20 cellular contexts compared by ENCODE assay signal in the genomic region with DNA sequence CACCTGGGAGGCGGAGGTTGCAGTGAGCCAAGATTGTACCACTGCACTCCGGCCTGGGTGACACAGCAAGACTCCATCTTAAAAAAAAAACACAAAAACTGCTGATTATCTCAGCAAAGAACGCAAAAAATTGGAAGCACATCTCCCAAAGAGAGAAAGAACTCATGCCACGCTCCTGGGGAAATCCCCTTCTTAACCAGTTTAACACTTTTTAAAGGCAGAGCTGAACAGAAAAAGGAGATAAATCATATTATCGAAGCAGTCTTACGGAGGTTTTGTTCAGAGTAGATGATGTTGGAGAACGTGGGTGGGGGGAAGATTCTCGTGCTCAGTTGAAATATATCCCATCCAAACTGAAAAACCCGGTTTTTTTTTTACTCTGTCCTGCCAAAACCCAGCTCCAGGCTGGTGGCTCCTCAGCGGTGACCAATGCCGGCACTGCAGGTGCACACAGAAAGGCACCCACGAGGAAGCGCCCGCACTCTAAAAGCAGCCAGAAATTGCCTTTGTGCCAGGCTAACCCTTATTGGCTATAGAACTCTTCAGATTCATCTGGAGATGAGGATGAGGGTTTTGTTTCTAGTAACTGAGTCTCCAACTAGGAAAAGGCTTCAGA.
DNase-seq lines count a peak whose midpoint lies in the region; ATAC-seq and TF ChIP-seq lines count a peak whose summit lies in the region.
"Had no signal": no experiment of that assay in that cellular context is flagged by ENCODE, and none has a peak within 500 bp of the region (broad histone marks: within the 10 kb centered on the region; RNA-seq: fewer than 3 reads in every experiment).

No MANE protein-coding gene starts in this region.

- peak overlapping the region; percentile 39 to 75 for H3K27ac ChIP-seq in breast epithelium
- peak overlapping the region; percentile 72 for H3K27ac ChIP-seq in thymus (ENCODE audit: low read depth)
- H3K27ac ChIP-seq: esophagus muscularis mucosa, psoas muscle, upper lobe of left lung had no signal

- TF ChIP-seq CTCF in breast epithelium (IDR thresholded peaks at IDR 0.05) = no peak
- TF ChIP-seq CTCF in MCF 10A (IDR thresholded peaks at IDR 0.05; ENCODE audit: unreplicated experiment) = no peak
- no peak for TF ChIP-seq CTCF in activated B cell treated with CpG ODN at 0.5 μM for 24 hours (IDR thresholded peaks at IDR 0.05)

- H3K4me1 ChIP-seq in breast epithelium (no peaks in the 10 kb centered on the region), thymus (ENCODE audit: control insufficient read depth, insufficient read depth, low read length) (peaks cover 7% of the 10 kb centered on the region)
- H3K4me1 ChIP-seq: esophagus muscularis mucosa, HAP-1, psoas muscle, upper lobe of left lung had no signal

- intact Hi-C loops in breast epithelium (cut with DNase I; ENCODE audit: low total_unique reads) (no loop called here), MCF 10A (cut with micrococcal nuclease) (no loop called here), activated B cell treated with CpG ODN at 0.5 μM for 24 hours (cut with micrococcal nuclease) (no loop called here)

- H3K9me3 ChIP-seq in breast epithelium (no peaks in the 10 kb centered on the region), thymus (ENCODE audit: control insufficient read depth) (no peaks in the 10 kb centered on the region)
- H3K9me3 ChIP-seq: esophagus muscularis mucosa, HAP-1, psoas muscle, upper lobe of left lung had no signal

- BruUV-seq in MCF 10A (replicated peaks; lab: Mats Ljungman, UMichigan) = no TSS peak

- no peak overlapping the region for H3K4me3 Mint-ChIP-seq in MCF 10A (ENCODE audit: unreplicated experiment)
- H3K4me3 Mint-ChIP-seq in activated B cell treated with CpG ODN at 0.5 μM for 24 hours = no peak overlapping the region
- peak overlapping the region; percentile 32 for H3K4me3 Mint-ChIP-seq in central memory CD8-positive, alpha-beta T cell
- H3K4me3 Mint-ChIP-seq: neural crest cell had no signal

- H3K27me3 ChIP-seq in breast epithelium (no peaks in the 10 kb centered on the region), thymus (ENCODE audit: control insufficient read depth, insufficient read depth) (no peaks in the 10 kb centered on the region)
- H3K27me3 ChIP-seq: upper lobe of left lung had no signal

- no peak for TF ChIP-seq POLR2A in breast epithelium (IDR thresholded peaks at IDR 0.05)

- WGBS in thymus = 84% methylated on average over 14 of the region's 14 CpGs

- no peak overlapping the region for H3K4me3 ChIP-seq in breast epithelium
- no peak overlapping the region for H3K4me3 ChIP-seq in thymus (ENCODE audit: low read length)
- H3K4me3 ChIP-seq: esophagus muscularis mucosa, HAP-1, psoas muscle, upper lobe of left lung had no signal

- ATAC-seq in activated B cell treated with CpG ODN at 0.5 μM for 24 hours (ENCODE audit: low read depth) (no peak), GM21526 (IDR thresholded peaks at IDR 0.05; ENCODE audit: low FRiP score, unreplicated experiment) (no peak)
- peak; percentile 24 for ATAC-seq in central memory CD8-positive, alpha-beta T cell (replicated peaks; ENCODE audit: extremely low read depth, poor library complexity, severe bottlenecking)
- ATAC-seq: psoas muscle, SK-N-SH treated with all-trans-retinoic acid at 6 μM for 48 hours had no signal

- H3K36me3 Mint-ChIP-seq in MCF 10A (ENCODE audit: insufficient read depth, unreplicated experiment) (no peaks in the 10 kb centered on the region), activated B cell treated with CpG ODN at 0.5 μM for 24 hours (ENCODE audit: low read depth) (no peaks in the 10 kb centered on the region)
- no peaks in the 10 kb centered on the region for H3K36me3 Mint-ChIP-seq in central memory CD8-positive, alpha-beta T cell (ENCODE audit: insufficient read depth)
- H3K36me3 Mint-ChIP-seq: IgD-negative memory B cell had no signal

- H3K36me3 ChIP-seq in breast epithelium (no peaks in the 10 kb centered on the region), thymus (ENCODE audit: control insufficient read depth, insufficient read depth) (no peaks in the 10 kb centered on the region)
- H3K36me3 ChIP-seq: esophagus muscularis mucosa, HAP-1, upper lobe of left lung had no signal

- H3K9me3 Mint-ChIP-seq in MCF 10A (ENCODE audit: unreplicated experiment) (no peaks in the 10 kb centered on the region), activated B cell treated with CpG ODN at 0.5 μM for 24 hours (peaks cover 3% of the 10 kb centered on the region)
- no peaks in the 10 kb centered on the region for H3K9me3 Mint-ChIP-seq in central memory CD8-positive, alpha-beta T cell
- H3K9me3 Mint-ChIP-seq: IgD-negative memory B cell had no signal

- H3K4me1 Mint-ChIP-seq in MCF 10A (ENCODE audit: insufficient read depth, unreplicated experiment) = no peaks in the 10 kb centered on the region
- peaks cover 34% of the 10 kb centered on the region for H3K4me1 Mint-ChIP-seq in activated B cell treated with CpG ODN at 0.5 μM for 24 hours
- peaks cover 19% of the 10 kb centered on the region for H3K4me1 Mint-ChIP-seq in central memory CD8-positive, alpha-beta T cell
- H3K4me1 Mint-ChIP-seq: neural crest cell had no signal

- H3K27ac Mint-ChIP-seq in MCF 10A (ENCODE audit: low read depth, unreplicated experiment) (no peak overlapping the region), activated B cell treated with CpG ODN at 0.5 μM for 24 hours (peak overlapping the region; percentile 72)
- no peak overlapping the region for H3K27ac Mint-ChIP-seq in central memory CD8-positive, alpha-beta T cell (ENCODE audit: low read depth)

- DNase-seq in breast epithelium (ENCODE audit: low spot score in 2 of 2) (no peak), MCF 10A (ENCODE audit: unreplicated experiment) (no peak), activated B cell treated with CpG ODN at 0.5 μM for 24 hours (no peak), retina (no peak)
- no peak for DNase-seq in central memory CD8-positive, alpha-beta T cell (ENCODE audit: low spot score in 2 of 2)
- DNase-seq: DMS 273 treated with DMSO at 0.1 percent for 48 hours; effector CD4-positive, alpha-beta T cell; midbrain; MM.1S; NCI-H146; psoas muscle; small intestine had no signal

- CTCF ChIA-PET in MCF 10A (lab: Yijun Ruan, JAX) = interaction anchor here (1.0 to 1.6 kb wide), 2 partner anchors 10 to 87 kb away, joined by 3 to 6 read pairs; no protein-coding TSS in a partner anchor
- CTCF ChIA-PET in activated B cell treated with CpG ODN at 0.5 μM for 24 hours (lab: Charles Lee) = interaction anchor here (0.8 kb wide), 1 partner anchor 135 kb away, joined by 4 read pairs; no protein-coding TSS in a partner anchor

- POLR2A ChIA-PET in MCF 10A (lab: Yijun Ruan, JAX) = no interaction called here
- POLR2A ChIA-PET in activated B cell treated with CpG ODN at 0.5 μM for 24 hours (lab: Charles Lee) = interaction anchor here (0.5 to 1.0 kb wide), 3 partner anchors 100 to 298 kb away, joined by 3 to 8 read pairs (median 4); partner anchors contain the start of gene PARP11

- H3K27me3 Mint-ChIP-seq in MCF 10A (ENCODE audit: insufficient read depth, unreplicated experiment) (peaks cover 53% of the 10 kb centered on the region), activated B cell treated with CpG ODN at 0.5 μM for 24 hours (peaks cover 5% of the 10 kb centered on the region)
- H3K27me3 Mint-ChIP-seq in central memory CD8-positive, alpha-beta T cell = peaks cover 19% of the 10 kb centered on the region
